Comparison of ENCODE assay signal across 17 cellular contexts in the genomic region with DNA sequence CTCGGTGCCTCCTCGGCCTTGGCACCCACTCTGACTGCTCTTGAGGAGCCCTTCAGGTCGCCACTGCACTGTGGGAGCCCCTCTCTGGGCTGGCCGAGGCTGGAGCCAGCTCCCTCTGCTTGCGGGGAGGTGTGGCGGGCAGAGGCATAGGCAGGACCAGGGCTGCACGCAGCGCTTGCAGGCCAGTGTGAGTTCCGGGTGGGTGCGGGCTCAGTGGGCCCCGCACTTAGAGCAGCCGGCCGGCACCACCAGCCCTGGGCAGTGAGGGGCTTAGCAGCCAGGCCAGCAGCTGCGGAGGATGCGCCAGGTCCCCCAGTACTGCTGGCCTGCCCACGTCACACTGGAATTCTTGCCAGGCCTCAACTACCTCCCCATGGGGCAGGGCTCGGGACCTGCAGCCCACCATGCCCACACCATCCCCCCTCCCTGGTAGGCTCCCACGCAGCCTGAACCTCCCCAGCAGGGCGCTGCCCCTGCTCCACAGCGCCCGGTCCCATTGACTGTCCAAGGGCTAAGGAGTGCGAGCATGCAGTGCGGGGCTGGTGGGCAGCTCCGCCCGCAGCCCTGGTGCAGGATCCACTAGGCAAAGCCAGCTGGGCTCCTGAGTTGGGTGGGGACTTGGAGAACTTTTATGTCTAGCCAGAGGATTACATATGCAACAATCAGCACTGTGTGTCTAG.
DNase-seq lines count a peak whose midpoint lies in the region; ATAC-seq and TF ChIP-seq lines count a peak whose summit lies in the region.
"Had no signal": no experiment of that assay in that cellular context is flagged by ENCODE, and none has a peak within 500 bp of the region (broad histone marks: within the 10 kb centered on the region; RNA-seq: fewer than 3 reads in every experiment).

No MANE protein-coding gene starts in this region.

- no peak overlapping the region for H3K4me3 Mint-ChIP-seq in activated T-helper 1 cell treated with anti-CD3 and anti-CD28 coated beads, Interleukin-12 subunit alpha, Interleukin-12 subunit beta, Interleukin-2, Interleukin-4 antibody, amounts not matched to agents 30 ng/mL and 10 ng/mL and 1 ng/mL, durations not matched to agents 14 hours and 24 hours and 36 hours
- H3K4me3 Mint-ChIP-seq: CD14-positive monocyte; CD8-positive, alpha-beta T cell had no signal

- TF ChIP-seq POLR2A in upper lobe of left lung (IDR thresholded peaks at IDR 0.05), result no peak

- H3K4me1 ChIP-seq in upper lobe of left lung, result no peaks in the 10 kb centered on the region
- H3K4me1 ChIP-seq: BLaER1, HAP-1 had no signal

- H3K27me3 Mint-ChIP-seq in activated T-helper 1 cell treated with anti-CD3 and anti-CD28 coated beads, Interleukin-12 subunit alpha, Interleukin-12 subunit beta, Interleukin-2, Interleukin-4 antibody, amounts not matched to agents 30 ng/mL and 10 ng/mL and 1 ng/mL, durations not matched to agents 14 hours and 24 hours and 36 hours (ENCODE audit: insufficient read depth), result no peaks in the 10 kb centered on the region

- no peak overlapping the region for H3K27ac Mint-ChIP-seq in activated T-helper 1 cell treated with anti-CD3 and anti-CD28 coated beads, Interleukin-12 subunit alpha, Interleukin-12 subunit beta, Interleukin-2, Interleukin-4 antibody, amounts not matched to agents 30 ng/mL and 10 ng/mL and 1 ng/mL, durations not matched to agents 14 hours and 24 hours and 36 hours
- H3K27ac Mint-ChIP-seq: CD14-positive monocyte; CD8-positive, alpha-beta T cell had no signal

- TF ChIP-seq CTCF in upper lobe of left lung (IDR thresholded peaks at IDR 0.05), result no peak

- H3K36me3 Mint-ChIP-seq in activated T-helper 1 cell treated with anti-CD3 and anti-CD28 coated beads, Interleukin-12 subunit alpha, Interleukin-12 subunit beta, Interleukin-2, Interleukin-4 antibody, amounts not matched to agents 30 ng/mL and 10 ng/mL and 1 ng/mL, durations not matched to agents 14 hours and 24 hours and 36 hours (ENCODE audit: low read depth), result no peaks in the 10 kb centered on the region
- H3K36me3 Mint-ChIP-seq: CD14-positive monocyte; CD8-positive, alpha-beta T cell had no signal

- WGBS in upper lobe of left lung, 2 donors, result 85 to 95% methylated on average over 8 to 23 of the region's 25 CpGs

- peaks cover 0 to 13% (median 8%) of the 10 kb centered on the region in 4 donors for H3K9me3 ChIP-seq in upper lobe of left lung
- H3K9me3 ChIP-seq: HAP-1 had no signal

- no peak overlapping the region for H3K4me3 ChIP-seq in upper lobe of left lung
- H3K4me3 ChIP-seq: BLaER1, GM12878, HAP-1 had no signal

- H3K27ac ChIP-seq in upper lobe of left lung, result no peak overlapping the region
- H3K27ac ChIP-seq: 22Rv1, BLaER1 had no signal

- H3K36me3 ChIP-seq in upper lobe of left lung, result no peaks in the 10 kb centered on the region
- H3K36me3 ChIP-seq: BLaER1, HAP-1 had no signal

- H3K27me3 ChIP-seq in upper lobe of left lung, result no peaks in the 10 kb centered on the region
- H3K27me3 ChIP-seq: BLaER1 had no signal

- TF ChIP-seq EP300 in upper lobe of left lung (IDR thresholded peaks at IDR 0.05), result no peak

- DNase-seq in Right ventricle myocardium inferior (ENCODE audit: missing footprints) (peak; percentile 48), left cardiac atrium (no peak), posterior vena cava (ENCODE audit: low spot score) (peak; percentile 69), upper lobe of left lung (peak in 1 of 2 donors; percentile 75), NCI-H526 treated with DMSO at 0.1 percent for 48 hours (lab: John Stamatoyannopoulos, UW) (no peak)
- DNase-seq in stimulated activated CD4-positive, alpha-beta T cell treated with anti-CD3 and anti-CD28 coated beads, Interleukin-2, amount 100 ng/mL, for 24 hours, result no peak
- no peak for DNase-seq in activated T-helper 1 cell treated with anti-CD3 and anti-CD28 coated beads, Interleukin-12 subunit alpha, Interleukin-12 subunit beta, Interleukin-2, Interleukin-4 antibody, amounts not matched to agents 30 ng/mL and 10 ng/mL and 1 ng/mL, durations not matched to agents 14 hours and 24 hours and 36 hours (ENCODE audit: low spot score)
- DNase-seq: Calu3; CD8-positive, alpha-beta T cell; DMS79 treated with DMSO at 0.1 percent for 48 hours; GF-D8 had no signal

- ATAC-seq in Right ventricle myocardium inferior, result no peak
- ATAC-seq in left cardiac atrium, result no peak
- ATAC-seq in esophagus mucosa, result peak; percentile 17
- peak; percentile 28 to 46 for ATAC-seq in upper lobe of left lung (ENCODE audit: low FRiP score in 2 of 2)
- ATAC-seq: CD8-positive, alpha-beta T cell; GM12878 had no signal

- H3K4me1 Mint-ChIP-seq in activated T-helper 1 cell treated with anti-CD3 and anti-CD28 coated beads, Interleukin-12 subunit alpha, Interleukin-12 subunit beta, Interleukin-2, Interleukin-4 antibody, amounts not matched to agents 30 ng/mL and 10 ng/mL and 1 ng/mL, durations not matched to agents 14 hours and 24 hours and 36 hours (ENCODE audit: low read depth), result no peaks in the 10 kb centered on the region
- H3K4me1 Mint-ChIP-seq: CD14-positive monocyte had no signal

- H3K9me3 Mint-ChIP-seq in activated T-helper 1 cell treated with anti-CD3 and anti-CD28 coated beads, Interleukin-12 subunit alpha, Interleukin-12 subunit beta, Interleukin-2, Interleukin-4 antibody, amounts not matched to agents 30 ng/mL and 10 ng/mL and 1 ng/mL, durations not matched to agents 14 hours and 24 hours and 36 hours, result peaks cover 19% of the 10 kb centered on the region

- intact Hi-C loops in Right ventricle myocardium inferior (cut with DNase I) (no loop called here), left cardiac atrium (cut with DNase I) (no loop called here), posterior vena cava (cut with DNase I) (no loop called here)
- intact Hi-C loops in activated T-helper 1 cell treated with anti-CD3 and anti-CD28 coated beads, Interleukin-12 subunit alpha, Interleukin-12 subunit beta, Interleukin-2, Interleukin-4 antibody, amounts not matched to agents 30 ng/mL and 10 ng/mL and 1 ng/mL, durations not matched to agents 14 hours and 24 hours and 36 hours (cut with micrococcal nuclease), result no loop called here

Comparison
In these comparisons a context has a peak if more than half of its experiments do, and no peak if none do; other contexts are left out.
1. DNase-seq: peak in Right ventricle myocardium inferior (single experiment) and posterior vena cava (single experiment); none in left cardiac atrium (single experiment), stimulated activated CD4-positive, alpha-beta T cell treated with anti-CD3 and anti-CD28 coated beads, Interleukin-2, amount 100 ng/mL, for 24 hours (0 of 2), NCI-H526 treated with DMSO at 0.1 percent for 48 hours (single experiment) and activated T-helper 1 cell treated with anti-CD3 and anti-CD28 coated beads, Interleukin-12 subunit alpha, Interleukin-12 subunit beta, Interleukin-2, Interleukin-4 antibody, amounts not matched to agents 30 ng/mL and 10 ng/mL and 1 ng/mL, durations not matched to agents 14 hours and 24 hours and 36 hours (single experiment).
2. ATAC-seq: peak in esophagus mucosa (single experiment) and upper lobe of left lung (2 of 2); none in Right ventricle myocardium inferior (single experiment) and left cardiac atrium (0 of 2).